ENCODE assay signal across 8 cellular contexts in genomic region chr10:22334414-22335203, GRCh38. TPM values are rescaled to one million over a fixed set of nuclear protein-coding genes. Genes with fewer than 3 reads are reported as not detected.
DNase-seq lines count a peak whose midpoint lies in the region; ATAC-seq, FAIRE-seq and TF ChIP-seq lines count a peak whose summit lies in the region.

No MANE protein-coding gene starts in this region.

- DNase-seq in chondrocyte (ENCODE audit: low spot score) (no peak), right lobe of liver (peak in 1 of 3 donors; percentile 28), HEK293T (ENCODE audit: extremely low spot score) (no peak), GM12891 (ENCODE audit: insufficient read length, low spot score) (no peak), HuH-7 (ENCODE audit: low spot score) (no peak), RPMI8226 (no peak)

- no peak overlapping the region for H3K27ac Mint-ChIP-seq in chondrocyte (ENCODE audit: unreplicated experiment)

- TF ChIP-seq CTCF in KMS-11 (conservative IDR thresholded peaks at IDR 0.05; ENCODE audit: low read depth, low read length) (no peak), chondrocyte (IDR thresholded peaks at IDR 0.05) (no peak), right lobe of liver (IDR thresholded peaks at IDR 0.05) (no peak)

- peak overlapping the region; percentile 76 for H3K4me3 Mint-ChIP-seq in chondrocyte (ENCODE audit: unreplicated experiment)

- H3K27me3 ChIP-seq in KMS-11 (ENCODE audit: insufficient read depth, low read depth) (no peaks in the 10 kb centered on the region), right lobe of liver (peaks cover 7 to 48% of the 10 kb centered on the region in 2 donors), stomach smooth muscle (ENCODE audit: control insufficient read depth in 1 of 2, insufficient read depth in 2 of 2, low read length in 2 of 2) (peaks cover 51 to 56% of the 10 kb centered on the region in 2 donors)

- H3K9me3 ChIP-seq in right lobe of liver (no peaks in the 10 kb centered on the region), stomach smooth muscle (ENCODE audit: control insufficient read depth in 2 of 2, low read length in 2 of 2) (peaks cover 0 to 3% of the 10 kb centered on the region in 2 donors)

- H3K79me2 ChIP-seq in KMS-11 (ENCODE audit: insufficient read depth, low read depth) = peaks cover 56% of the 10 kb centered on the region

- H4K20me1 ChIP-seq in KMS-11 (ENCODE audit: insufficient read depth) = no peaks in the 10 kb centered on the region

- H3K4me1 Mint-ChIP-seq in chondrocyte (ENCODE audit: low read depth) = peaks cover 8% of the 10 kb centered on the region

- ATAC-seq in right lobe of liver = peak in 3 of 4 donors; percentile 25 to 37 (median 29)

- H3K36me3 ChIP-seq in KMS-11 (ENCODE audit: insufficient read depth) (peaks cover 19% of the 10 kb centered on the region), right lobe of liver (peaks cover 0 to 7% (median under 1%) of the 10 kb centered on the region in 4 donors), stomach smooth muscle (ENCODE audit: control insufficient read depth in 2 of 2, insufficient read depth in 2 of 2, low read length in 2 of 2) (peaks cover 3 to 6% of the 10 kb centered on the region in 2 donors)

- POLR2A ChIA-PET in HEK293T (lab: Yijun Ruan, JAX) = no interaction called here

- FAIRE-seq in GM12891 (lab: Jason Lieb, UNC) = no peak

- TF ChIP-seq POLR2A in right lobe of liver (IDR thresholded peaks at IDR 0.05) (no peak), GM12891 (IDR thresholded peaks at IDR 0.05; ENCODE audit: low read depth, low read length) (no peak)

- H3K27ac ChIP-seq in KMS-11 (peak overlapping the region; percentile 92), right lobe of liver (no peak overlapping the region), stomach smooth muscle (ENCODE audit: low read length) (no peak overlapping the region)

- intact Hi-C loops in right lobe of liver (cut with DNase I) = no loop called here

- H3K27me3 Mint-ChIP-seq in chondrocyte (ENCODE audit: low read depth) = peaks cover 33% of the 10 kb centered on the region

- CTCF ChIA-PET in HEK293T (lab: Yijun Ruan, JAX) = no interaction called here

- H2AFZ ChIP-seq in KMS-11 (ENCODE audit: low read depth) = peak overlapping the region; percentile 63

- H3K36me3 Mint-ChIP-seq in chondrocyte (ENCODE audit: low read depth) = peaks cover 6% of the 10 kb centered on the region

- H3K4me3 ChIP-seq in KMS-11 (IDR thresholded peaks at IDR 0.05; ENCODE audit: insufficient read depth, low read depth, low read length) = no peak overlapping the region
- peak overlapping the region; percentile 31 to 39 (median 38) for H3K4me3 ChIP-seq in right lobe of liver
- peak overlapping the region; percentile 61 to 76 for H3K4me3 ChIP-seq in stomach smooth muscle (ENCODE audit: low read length in 2 of 2)

- H3K4me1 ChIP-seq in KMS-11 (ENCODE audit: low read depth, poor library complexity, severe bottlenecking) = peaks cover 37% of the 10 kb centered on the region
- H3K4me1 ChIP-seq in right lobe of liver = peaks cover 0 to 23% (median under 1%) of the 10 kb centered on the region in 4 donors
- H3K4me1 ChIP-seq in stomach smooth muscle (ENCODE audit: control insufficient read depth, insufficient read depth, low read length) = peaks cover 20% of the 10 kb centered on the region

- H3K9ac ChIP-seq in KMS-11 (peak overlapping the region; percentile 95), stomach smooth muscle (ENCODE audit: low read length in 2 of 2) (no peak overlapping the region)

- peaks cover 3% of the 10 kb centered on the region for H3K9me3 Mint-ChIP-seq in chondrocyte (ENCODE audit: low read depth)

- peak overlapping the region; percentile 38; the same call in 1 of the 2 replicates for H3K4me2 ChIP-seq in KMS-11

- WGBS in right lobe of liver (ENCODE audit: insufficient coverage, low coverage, low lambda C conversion rate, missing lambda C conversion rate) = 13% methylated on average over 40 of the region's 75 CpGs

TF ChIP-seq in HEK293T, 16 proteins besides CTCF, POLR2A, EP300 and RAD21:
- no peak for TF ChIP-seq FOXA1 (IDR thresholded peaks at IDR 0.05)
- TF ChIP-seq NFRKB (IDR thresholded peaks at IDR 0.05) = no peak
- no peak for TF ChIP-seq ZNF384 (IDR thresholded peaks at IDR 0.05)

TF ChIP-seq in GM12891, 5 proteins besides CTCF, POLR2A, EP300 and RAD21:
- no peak for TF ChIP-seq POU2F2 (IDR thresholded peaks at IDR 0.05; ENCODE audit: low read depth, low read length)
- no peak for TF ChIP-seq TAF1 (IDR thresholded peaks at IDR 0.05; ENCODE audit: low read depth, low read length)

RNA-seq across cellular contexts. Expression of gene SPAG6, which starts 10.7 kb away (rescaled TPM):
- total RNA-seq in chondrocyte = not detected in 3 replicates
- total RNA-seq in right lobe of liver = not detected
- 0.35 TPM for polyA plus RNA-seq in GM12891 (2012; ENCODE audit: low read depth, missing spikeins)

RNA-seq across cellular contexts. Expression of gene BMI1, which starts 13.7 kb away (rescaled TPM):
- total RNA-seq in chondrocyte = 53.2 to 62.3 TPM (median 55.9 TPM) in 3 replicates
- 10 to 100 TPM; 23.7 to 36.6 (median 27.8) TPM for total RNA-seq in right lobe of liver
- polyA plus RNA-seq in GM12891 (2012; ENCODE audit: low read depth, missing spikeins) = 19.9 TPM

RNA-seq across cellular contexts. Expression of gene COMMD3, which starts 18.4 kb away (rescaled TPM):
- total RNA-seq in chondrocyte (51.4 to 68.9 TPM (median 55.8 TPM) in 3 replicates), right lobe of liver (10 to 100 TPM; 23.2 to 39.0 (median 32.0) TPM)
- polyA plus RNA-seq in GM12891 (2012; ENCODE audit: low read depth, missing spikeins) = 72.3 TPM
